ENCODE assay signal across 8 cellular contexts in the genomic region with DNA sequence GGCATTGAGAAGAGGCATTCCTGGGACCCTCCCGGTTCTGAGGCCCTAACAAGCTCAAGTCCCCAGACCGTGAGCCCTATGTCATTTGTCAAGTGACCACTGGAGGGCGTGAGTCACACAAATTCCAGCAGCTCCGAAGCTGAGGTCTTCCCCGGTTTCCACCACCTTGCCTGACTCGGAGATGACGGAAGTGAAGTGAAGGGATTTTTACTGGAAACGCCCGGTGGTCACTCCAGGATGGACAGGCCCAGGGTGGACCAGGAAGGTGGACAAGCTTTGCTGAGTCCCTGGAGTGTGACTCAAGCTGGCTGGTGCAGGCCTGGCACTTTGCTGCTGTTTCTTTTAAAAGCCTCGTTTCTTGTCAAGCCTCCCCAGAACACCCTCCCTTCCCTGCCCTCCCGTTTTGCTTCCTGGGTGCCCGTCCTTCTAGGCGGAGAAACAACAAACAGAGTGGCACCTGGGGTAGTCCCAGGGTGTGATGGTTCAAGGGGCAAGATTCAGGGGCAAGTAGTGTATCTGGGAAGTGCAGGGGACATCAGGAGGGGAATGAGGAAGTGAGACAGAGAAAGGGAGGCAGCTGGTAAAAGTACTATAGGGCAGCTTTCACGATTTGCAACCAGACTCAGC. TPM values are rescaled to one million over a fixed set of nuclear protein-coding genes. Genes with fewer than 3 reads are reported as not detected.
DNase-seq lines count a peak whose midpoint lies in the region; ATAC-seq, FAIRE-seq and TF ChIP-seq lines count a peak whose summit lies in the region.

No MANE protein-coding gene starts in this region.

- H3K9me3 ChIP-seq in subcutaneous abdominal adipose tissue (ENCODE audit: control insufficient read depth in 5 of 5, low read length in 5 of 5) = peaks cover 0 to 3% (median 2%) of the 10 kb centered on the region in 5 donors

- no peak for FAIRE-seq in frontal cortex (lab: Jason Lieb, UNC)

- peak overlapping the region; percentile 44 to 71 (median 54) for H3K9ac ChIP-seq in subcutaneous abdominal adipose tissue (ENCODE audit: low read length in 5 of 5)

- H3K27me3 ChIP-seq in subcutaneous abdominal adipose tissue (ENCODE audit: control insufficient read depth in 5 of 5, insufficient read depth in 4 of 5, low read length in 5 of 5) = no peaks in the 10 kb centered on the region

- H3K4me1 ChIP-seq in subcutaneous abdominal adipose tissue (ENCODE audit: control insufficient read depth in 5 of 5, insufficient read depth in 5 of 5, low read length in 5 of 5) = peaks cover 0 to 14% (median 9%) of the 10 kb centered on the region in 5 donors

- POLR2A ChIA-PET in RWPE1 (lab: Yijun Ruan, JAX; ENCODE audit: low non-redundant PET) = interaction anchor here (0.5 to 0.6 kb wide), 2 partner anchors 44 to 75 kb away, joined by 3 read pairs; no protein-coding TSS in a partner anchor

- peak; percentile 47 for ATAC-seq in GM21529 (IDR thresholded peaks at IDR 0.05; ENCODE audit: unreplicated experiment)

- CTCF ChIA-PET in RWPE1 (lab: Yijun Ruan, JAX) = interaction anchor here (0.6 to 4.8 kb wide), 14 partner anchors 9 to 446 kb away, joined by 3 to 103 read pairs (median 5); no protein-coding TSS in a partner anchor

- TF ChIP-seq CTCF in LNCaP clone FGC (IDR thresholded peaks at IDR 0.05; ENCODE audit: control insufficient read depth, extremely low read depth, insufficient read depth) (peak; percentile 89), RWPE1 (conservative IDR thresholded peaks at IDR 0.05; ENCODE audit: low read depth) (peak; percentile 78)

- no peaks in the 10 kb centered on the region for H3K36me3 ChIP-seq in subcutaneous abdominal adipose tissue (ENCODE audit: control insufficient read depth in 5 of 5, insufficient read depth in 5 of 5, low read length in 5 of 5)

- H3K27ac ChIP-seq in RWPE1 (no peak overlapping the region), subcutaneous abdominal adipose tissue (ENCODE audit: low read depth, low read length) (no peak overlapping the region)

- H3K4me3 ChIP-seq in LNCaP clone FGC (ENCODE audit: low read depth, low read length) = no peak overlapping the region
- H3K4me3 ChIP-seq in subcutaneous abdominal adipose tissue (ENCODE audit: low read depth in 1 of 5, low read length in 5 of 5) = peak overlapping the region; percentile 59 to 68 (median 65)

- DNase-seq in COR-L47 (lab: John Stamatoyannopoulos, UW) = peak; percentile 75
- DNase-seq in LNCaP clone FGC (ENCODE audit: low read depth) = peak; percentile 67
- DNase-seq in RWPE1 (ENCODE audit: low spot score) = peak; percentile 83
- DNase-seq in activated effector memory CD4-positive, alpha-beta T cell treated with Interleukin-2 at 50 U/mL for 16 hours = peak; percentile 73
- peak; percentile 62 to 78 for DNase-seq in frontal cortex (ENCODE audit: low spot score in 2 of 2)
- DNase-seq in non-pigmented ciliary epithelial cell (ENCODE audit: low read depth) = peak; percentile 65

RNA-seq across cellular contexts. Expression of gene NOS2, which starts 5.3 kb away (rescaled TPM):
- 1.2 TPM for total RNA-seq in frontal cortex
